Comparison of ENCODE assay signal across 1 cellular context in genomic region chr6:35895560-35895959, GRCh38.
TF ChIP-seq lines count a peak whose summit lies in the region.

No MANE protein-coding gene starts in this region.

TF ChIP-seq in Ishikawa, 13 proteins besides CTCF, POLR2A, EP300 and RAD21:
- TF ChIP-seq REST (IDR thresholded peaks at IDR 0.05; ENCODE audit: low read depth), result no peak
- TF ChIP-seq YY1 (IDR thresholded peaks at IDR 0.05; ENCODE audit: low read depth), result no peak
- TF ChIP-seq EGR1 (IDR thresholded peaks at IDR 0.05), result no peak
- TF ChIP-seq TEAD4 (IDR thresholded peaks at IDR 0.05), result peak; percentile 52; the same call in 1 of the 2 replicates
- TF ChIP-seq TCF12 (IDR thresholded peaks at IDR 0.05; ENCODE audit: low read depth), result 0 out of 2 replicates have a peak, but pooled peaks have one; percentile 13
- TF ChIP-seq ZBTB7A (IDR thresholded peaks at IDR 0.05; ENCODE audit: low read depth), result no peak
- TF ChIP-seq NFIC (IDR thresholded peaks at IDR 0.05), result no peak
- no peak for TF ChIP-seq USF1 (IDR thresholded peaks at IDR 0.05)
- no peak for TF ChIP-seq TAF1 (IDR thresholded peaks at IDR 0.05; ENCODE audit: low read depth)
- TF ChIP-seq MAX (IDR thresholded peaks at IDR 0.05), result no peak
- TF ChIP-seq CEBPB (IDR thresholded peaks at IDR 0.05), result no peak
- no peak for TF ChIP-seq CREB1 (IDR thresholded peaks at IDR 0.05; ENCODE audit: low read depth)
